ENCODE assay signal across 8 cellular contexts in the genomic region with DNA sequence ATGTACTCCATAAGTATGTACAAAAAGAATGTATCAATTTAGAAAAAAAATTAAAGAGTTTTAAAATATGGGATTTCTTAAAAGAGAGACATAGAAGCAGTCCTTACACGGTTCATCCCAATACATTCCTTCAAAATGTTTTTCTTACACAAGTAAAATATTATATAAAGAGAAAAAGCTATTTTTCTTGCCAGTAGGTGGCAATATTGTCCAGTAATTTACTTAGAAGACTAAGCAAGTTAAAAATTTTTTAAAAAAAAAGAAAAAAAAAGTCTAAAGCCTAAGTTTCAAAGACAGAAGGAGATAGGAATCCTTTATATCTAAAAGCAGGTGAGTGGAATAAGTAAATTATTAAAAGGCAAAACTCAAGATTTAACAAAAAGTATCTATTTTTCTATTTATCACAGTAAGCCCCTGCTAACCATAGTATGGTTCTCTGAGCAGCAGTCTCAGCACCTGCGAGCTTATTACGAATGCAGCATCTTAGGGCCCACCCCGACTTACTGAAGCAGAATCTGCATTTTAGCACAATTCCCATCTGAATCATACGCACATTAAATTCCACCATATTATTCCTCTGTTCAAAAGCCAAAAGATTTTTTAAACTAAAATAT.
DNase-seq lines count a peak whose midpoint lies in the region; ATAC-seq and TF ChIP-seq lines count a peak whose summit lies in the region.

No MANE protein-coding gene starts in this region.

- no peaks in the 10 kb centered on the region for H3K4me1 Mint-ChIP-seq in CD14-positive monocyte

- in situ Hi-C loops in SK-MEL-5 (cut with HindIII; ENCODE audit: low pct_unique_long_range_greater_than_20kb, low sequenced_read_pairs), result no loop called here

- DNase-seq in CD14-positive monocyte (ENCODE audit: low spot score) (no peak), SK-MEL-5 (ENCODE audit: low read depth, low spot score) (peak; percentile 79), globus pallidus (ENCODE audit: low spot score) (peak; percentile 36), iPS-NIHi11 (ENCODE audit: low spot score) (no peak), stomach (no peak), NCI-H524 treated with DMSO at 0.1 percent for 48 hours (lab: John Stamatoyannopoulos, UW) (no peak)

- intact Hi-C loops in CD14-positive monocyte (cut with micrococcal nuclease), result no loop called here
- intact Hi-C loops in stomach (cut with DNase I; ENCODE audit: low total_unique reads), result no loop called here

- H3K4me3 Mint-ChIP-seq in CD14-positive monocyte, result no peak overlapping the region

- H3K36me3 Mint-ChIP-seq in CD14-positive monocyte, result no peaks in the 10 kb centered on the region

- TF ChIP-seq CTCF in CD14-positive monocyte (IDR thresholded peaks at IDR 0.05) (peak; percentile 51), HEK293 (tag by site-specific recombination; IDR thresholded peaks at IDR 0.05) (no peak), stomach (IDR thresholded peaks at IDR 0.05) (peak in 3 of 7 experiments; percentile 9 to 48 (median 30))

- H3K4me3 ChIP-seq in HEK293 (ENCODE audit: low read depth, low read length), result no peak overlapping the region
- H3K4me3 ChIP-seq in stomach, result no peak overlapping the region

- no peaks in the 10 kb centered on the region for H3K27me3 ChIP-seq in stomach

- CTCF ChIA-PET in HEK293 (lab: Yijun Ruan, JAX), result interaction anchor here (0.6 to 2.2 kb wide), 27 partner anchors 8 to 1209 kb away, joined by 3 to 23 read pairs (median 4); no protein-coding TSS in a partner anchor

- H3K27me3 Mint-ChIP-seq in CD14-positive monocyte (ENCODE audit: low read depth in 3 of 3), result peaks cover 0 to 19% (median 0%) of the 10 kb centered on the region in 3 donors

- no peak for TF ChIP-seq EP300 in stomach (IDR thresholded peaks at IDR 0.05)

- no peaks in the 10 kb centered on the region for H3K9me3 ChIP-seq in HEK293 (ENCODE audit: control insufficient read depth, insufficient read depth, low read depth, low read length)
- H3K9me3 ChIP-seq in stomach, result no peaks in the 10 kb centered on the region

- H3K27ac ChIP-seq in HEK293 (ENCODE audit: extremely low read depth, low read depth, low read length), result no peak overlapping the region
- no peak overlapping the region for H3K27ac ChIP-seq in stomach

- H3K36me3 ChIP-seq in HEK293 (ENCODE audit: control insufficient read depth in 2 of 2, insufficient read depth in 1 of 2, low read length in 2 of 2) (no peaks in the 10 kb centered on the region), stomach (no peaks in the 10 kb centered on the region)

- TF ChIP-seq POLR2A in stomach (IDR thresholded peaks at IDR 0.05), result no peak

- ATAC-seq in HG02885 (IDR thresholded peaks at IDR 0.05; ENCODE audit: poor library complexity, unreplicated experiment), result no peak

- POLR2A ChIA-PET in HEK293 (lab: Yijun Ruan, JAX), result no interaction called here

- no peaks in the 10 kb centered on the region for H3K9me3 Mint-ChIP-seq in CD14-positive monocyte

- WGBS in stomach, 5 donors, result 59 to 68% (median 63%) methylated on average over 5 of the region's 5 CpGs

- no peaks in the 10 kb centered on the region for H3K4me1 ChIP-seq in HEK293 (ENCODE audit: control insufficient read depth, insufficient read depth, low read length)
- H3K4me1 ChIP-seq in stomach, result no peaks in the 10 kb centered on the region

- H3K27ac Mint-ChIP-seq in CD14-positive monocyte, result no peak overlapping the region

TF ChIP-seq in HEK293, 187 proteins besides CTCF, POLR2A, EP300 and RAD21:
- TF ChIP-seq, protein P1, sequence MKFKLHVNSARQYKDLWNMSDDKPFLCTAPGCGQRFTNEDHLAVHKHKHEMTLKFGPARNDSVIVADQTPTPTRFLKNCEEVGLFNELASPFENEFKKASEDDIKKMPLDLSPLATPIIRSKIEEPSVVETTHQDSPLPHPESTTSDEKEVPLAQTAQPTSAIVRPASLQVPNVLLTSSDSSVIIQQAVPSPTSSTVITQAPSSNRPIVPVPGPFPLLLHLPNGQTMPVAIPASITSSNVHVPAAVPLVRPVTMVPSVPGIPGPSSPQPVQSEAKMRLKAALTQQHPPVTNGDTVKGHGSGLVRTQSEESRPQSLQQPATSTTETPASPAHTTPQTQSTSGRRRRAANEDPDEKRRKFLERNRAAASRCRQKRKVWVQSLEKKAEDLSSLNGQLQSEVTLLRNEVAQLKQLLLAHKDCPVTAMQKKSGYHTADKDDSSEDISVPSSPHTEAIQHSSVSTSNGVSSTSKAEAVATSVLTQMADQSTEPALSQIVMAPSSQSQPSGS (tag by site-specific recombination; IDR thresholded peaks at IDR 0.05; ENCODE audit: low read depth), result no peak
- TF ChIP-seq ZNF391 (tag by site-specific recombination; IDR thresholded peaks at IDR 0.05; ENCODE audit: borderline replicate concordance, low read depth) (no peak), ZNF362 (tag by site-specific recombination; IDR thresholded peaks at IDR 0.05) (peak; percentile 61), ZNF654 (tag by site-specific recombination; IDR thresholded peaks at IDR 0.05; ENCODE audit: low read depth) (peak; percentile 56)

Comparison
In these comparisons a context has a peak if more than half of its experiments do, and no peak if none do; other contexts are left out.
1. DNase-seq: peak in SK-MEL-5 (single experiment) and globus pallidus (single experiment); none in CD14-positive monocyte (single experiment), iPS-NIHi11 (single experiment), stomach (single experiment) and NCI-H524 treated with DMSO at 0.1 percent for 48 hours (single experiment).